ENCODE assay signal across 9 cellular contexts in genomic region chr3:71495708-71496472, GRCh38.
DNase-seq lines count a peak whose midpoint lies in the region; ATAC-seq and TF ChIP-seq lines count a peak whose summit lies in the region.
"Had no signal": no experiment of that assay in that cellular context is flagged by ENCODE, and none has a peak within 500 bp of the region (broad histone marks: within the 10 kb centered on the region; RNA-seq: fewer than 3 reads in every experiment).

No MANE protein-coding gene starts in this region.

- no peaks in the 10 kb centered on the region for H3K27me3 ChIP-seq in tibial artery
- no peaks in the 10 kb centered on the region for H3K27me3 ChIP-seq in WERI-Rb-1 (ENCODE audit: insufficient read depth, low read depth, severe bottlenecking)

- H3K27ac Mint-ChIP-seq in activated CD8-positive, alpha-beta memory T cell treated with anti-CD3 and anti-CD28 coated beads, Interleukin-2, amount 10 ng/mL, durations not matched to agents 7 days and 5 days, result peak overlapping the region; percentile 84
- H3K27ac Mint-ChIP-seq in WTC11, result peak overlapping the region; percentile 80

- peak overlapping the region; percentile 38 to 42 for H3K4me3 ChIP-seq in tibial artery
- H3K4me3 ChIP-seq in WERI-Rb-1 (ENCODE audit: low read depth, low read length), result no peak overlapping the region

- no peaks in the 10 kb centered on the region for H3K27me3 Mint-ChIP-seq in activated CD8-positive, alpha-beta memory T cell treated with anti-CD3 and anti-CD28 coated beads, Interleukin-2, amount 10 ng/mL, durations not matched to agents 7 days and 5 days
- H3K27me3 Mint-ChIP-seq in WTC11 (ENCODE audit: low read depth), result no peaks in the 10 kb centered on the region

- peak overlapping the region; percentile 61 for H3K4me3 Mint-ChIP-seq in activated CD8-positive, alpha-beta memory T cell treated with anti-CD3 and anti-CD28 coated beads, Interleukin-2, amount 10 ng/mL, durations not matched to agents 7 days and 5 days
- H3K4me3 Mint-ChIP-seq in WTC11, result no peak overlapping the region; the same call in 1 of the 2 replicates

- peaks cover 55% of the 10 kb centered on the region for H3K4me1 Mint-ChIP-seq in activated CD8-positive, alpha-beta memory T cell treated with anti-CD3 and anti-CD28 coated beads, Interleukin-2, amount 10 ng/mL, durations not matched to agents 7 days and 5 days
- H3K4me1 Mint-ChIP-seq in WTC11, result peaks cover 53% of the 10 kb centered on the region

- ATAC-seq in activated CD8-positive, alpha-beta memory T cell treated with anti-CD3 and anti-CD28 coated beads, Interleukin-2, amount 10 ng/mL, durations not matched to agents 7 days and 5 days, result peak; percentile 85
- ATAC-seq in WTC11, result peak; percentile 72

- H3K36me3 ChIP-seq in tibial artery (peaks cover 13 to 23% (median 14%) of the 10 kb centered on the region in 3 donors), WERI-Rb-1 (no peaks in the 10 kb centered on the region)

- H3K27ac ChIP-seq in tibial artery, result peak overlapping the region; percentile 81
- no peak overlapping the region for H3K27ac ChIP-seq in WERI-Rb-1

- POLR2A ChIA-PET in WTC11 (lab: Charles Lee), result interaction anchor here (0.6 kb wide), 1 partner anchor 102 kb away, joined by 4 read pairs; no protein-coding TSS in a partner anchor

- peak; percentile 70 for DNase-seq in activated CD8-positive, alpha-beta memory T cell treated with anti-CD3 and anti-CD28 coated beads, Interleukin-2, amount 10 ng/mL, durations not matched to agents 7 days and 5 days
- DNase-seq in activated CD8-positive, alpha-beta memory T cell treated with anti-CD3 and anti-CD28 coated beads, Interleukin-2, amount 50 U/mL, for 48 hours, result no peak
- no peak for DNase-seq in WTC11 (ENCODE audit: low spot score)
- peak; percentile 74 for DNase-seq in hepatic stellate cell (ENCODE audit: low spot score)
- no peak for DNase-seq in tibial artery
- no peak for DNase-seq in NCI-H748 (lab: John Stamatoyannopoulos, UW; ENCODE audit: unreplicated experiment)
- DNase-seq in DMS153 (lab: John Stamatoyannopoulos, UW), result no peak
- no peak for DNase-seq in WERI-Rb-1
- DNase-seq: DND-41 had no signal

- intact Hi-C loops in tibial artery (cut with DNase I; ENCODE audit: low total_unique reads), result no loop called here

- H3K9me3 ChIP-seq in tibial artery (peaks cover 0 to 4% (median 0%) of the 10 kb centered on the region in 3 donors), WERI-Rb-1 (ENCODE audit: severe bottlenecking) (peaks cover 2% of the 10 kb centered on the region)

- peaks cover 22% of the 10 kb centered on the region for H3K36me3 Mint-ChIP-seq in activated CD8-positive, alpha-beta memory T cell treated with anti-CD3 and anti-CD28 coated beads, Interleukin-2, amount 10 ng/mL, durations not matched to agents 7 days and 5 days
- peaks cover 21% of the 10 kb centered on the region for H3K36me3 Mint-ChIP-seq in WTC11

- H3K4me1 ChIP-seq in tibial artery, result peaks cover 0 to 37% (median 25%) of the 10 kb centered on the region in 4 donors

- no peak for TF ChIP-seq CTCF in WTC11 (IDR thresholded peaks at IDR 0.05)
- TF ChIP-seq CTCF in tibial artery (IDR thresholded peaks at IDR 0.05), result no peak
- no peak for TF ChIP-seq CTCF in WERI-Rb-1 (IDR thresholded peaks at IDR 0.05; ENCODE audit: low read depth, low read length)

- H3K9me3 Mint-ChIP-seq in activated CD8-positive, alpha-beta memory T cell treated with anti-CD3 and anti-CD28 coated beads, Interleukin-2, amount 10 ng/mL, durations not matched to agents 7 days and 5 days (ENCODE audit: low read depth), result peaks cover 10% of the 10 kb centered on the region
- peaks cover 13% of the 10 kb centered on the region for H3K9me3 Mint-ChIP-seq in WTC11

- CTCF ChIA-PET in activated CD8-positive, alpha-beta memory T cell treated with anti-CD3 and anti-CD28 coated beads, Interleukin-2, amount 10 ng/mL, durations not matched to agents 7 days and 5 days (lab: Charles Lee), result interaction anchor here (0.9 to 2.1 kb wide), 4 partner anchors 11 to 40 kb away, joined by 3 to 6 read pairs (median 4); no protein-coding TSS in a partner anchor
- CTCF ChIA-PET in WTC11 (lab: Charles Lee), result interaction anchor here (0.7 to 0.9 kb wide), 2 partner anchors 72 to 99 kb away, joined by 3 to 4 read pairs; no protein-coding TSS in a partner anchor

TF ChIP-seq in WTC11, 78 proteins besides CTCF, POLR2A, EP300 and RAD21:
- TF ChIP-seq ZNF512 (CRISPR knock-in tag; IDR thresholded peaks at IDR 0.05; ENCODE audit: borderline replicate concordance) (no peak), ZNF425 (CRISPR knock-in tag; conservative IDR thresholded peaks at IDR 0.05) (no peak), FOXP1 (CRISPR knock-in tag; IDR thresholded peaks at IDR 0.05; ENCODE audit: borderline replicate concordance) (no peak), IRF2 (CRISPR knock-in tag; IDR thresholded peaks at IDR 0.05; ENCODE audit: borderline replicate concordance, low read depth) (no peak), RORB (CRISPR knock-in tag; IDR thresholded peaks at IDR 0.05) (no peak), JUN (CRISPR knock-in tag; IDR thresholded peaks at IDR 0.05) (no peak), NR3C1 (CRISPR knock-in tag; conservative IDR thresholded peaks at IDR 0.05; ENCODE audit: low read depth) (no peak), ETV6 (CRISPR knock-in tag; IDR thresholded peaks at IDR 0.05) (no peak), NFATC4 (CRISPR knock-in tag; IDR thresholded peaks at IDR 0.05) (no peak), MLX (CRISPR knock-in tag; IDR thresholded peaks at IDR 0.05) (no peak)

Comparison
In these comparisons a context has a peak if more than half of its experiments do, and no peak if none do; other contexts are left out.
1. DNase-seq: peak in activated CD8-positive, alpha-beta memory T cell treated with anti-CD3 and anti-CD28 coated beads, Interleukin-2, amount 10 ng/mL, durations not matched to agents 7 days and 5 days (single experiment) and hepatic stellate cell (single experiment); none in activated CD8-positive, alpha-beta memory T cell treated with anti-CD3 and anti-CD28 coated beads, Interleukin-2, amount 50 U/mL, for 48 hours (single experiment), WTC11 (single experiment), tibial artery (0 of 2), NCI-H748 (single experiment), DMS153 (single experiment) and WERI-Rb-1 (single experiment).